ENCODE assay signal across 32 cellular contexts in the genomic region with DNA sequence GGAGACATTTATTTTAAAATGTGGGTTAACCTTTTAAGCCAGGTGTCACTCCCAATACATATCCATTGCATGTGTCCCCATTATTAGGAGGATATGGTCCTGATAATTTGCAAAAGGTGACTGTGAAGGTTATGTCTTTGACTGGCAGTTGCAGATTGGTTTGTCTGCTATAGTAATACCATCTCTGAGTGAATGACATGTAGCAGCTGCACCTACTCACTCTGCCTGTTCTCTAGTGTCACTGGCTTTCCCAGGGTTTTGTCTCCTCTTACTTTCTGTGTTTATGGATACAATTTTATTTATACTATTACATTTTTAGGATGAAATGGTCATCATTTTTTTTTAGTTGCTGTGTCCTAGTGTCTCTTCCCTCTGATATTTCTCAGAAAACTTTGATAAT.
"Had no signal": no experiment of that assay in that cellular context is flagged by ENCODE, and none has a peak within 500 bp of the region (broad histone marks: within the 10 kb centered on the region; RNA-seq: fewer than 3 reads in every experiment).

No MANE protein-coding gene starts in this region.

- H2AFZ ChIP-seq: PC-9 had no signal

- H3K4me2 ChIP-seq: PC-9, SK-N-SH had no signal

- H3K27me3 ChIP-seq: SJSA1 had no signal

- H3K9ac ChIP-seq: SK-N-SH had no signal

- H3K4me3 ChIP-seq: PC-9, SJSA1 had no signal

- DNase-seq: Kasumi-1, KG1, NCI-H1048, NCI-H1092 treated with DMSO at 0.1 percent for 48 hours, NCI-H1105 treated with DMSO at 0.1 percent for 48 hours, NCI-H1436, NCI-H146, NCI-H1694, NCI-H187, NCI-H1930, NCI-H2029 treated with DMSO at 0.1 percent for 48 hours, NCI-H2081 treated with DMSO at 0.1 percent for 48 hours, NCI-H2107, NCI-H2171 treated with DMSO at 0.1 percent for 48 hours, NCI-H2227 treated with DMSO at 0.1 percent for 48 hours, NCI-H345, NCI-H446, NCI-H510A treated with DMSO at 0.1 percent for 48 hours, NCI-H526, NCI-H69, NCI-H748 treated with DMSO at 0.1 percent for 48 hours, NCI-H82, PC-9, SHP77, SIG-M5, SK-N-SH, SW 1271, T-helper 1 cell had no signal

- ATAC-seq: Panc1, Right ventricle myocardium inferior had no signal

- H3K9me3 ChIP-seq: SJSA1, SK-N-SH had no signal

- H3K4me1 ChIP-seq: SJSA1 had no signal

- H3K27ac ChIP-seq: PC-9, RWPE1, SJSA1 had no signal

- H3K36me3 ChIP-seq: SJSA1 had no signal
